In genomic region chr18:69691008-69691760, GRCh38 we compare ENCODE assay signal across 21 cellular contexts.
A peak's percentile ranks its signal among the peaks of the same experiment; 100 is the strongest.
DNase-seq lines count a peak whose midpoint lies in the region; ATAC-seq and TF ChIP-seq lines count a peak whose summit lies in the region.
"Had no signal": no experiment of that assay in that cellular context is flagged by ENCODE, and none has a peak within 500 bp of the region (broad histone marks: within the 10 kb centered on the region; RNA-seq: fewer than 3 reads in every experiment).

No MANE protein-coding gene starts in this region.

- H3K27ac ChIP-seq in right atrium auricular region = no peak overlapping the region
- H3K27ac ChIP-seq: esophagus squamous epithelium, gastroesophageal sphincter, lower lobe of right lung, neural progenitor cell had no signal

- peak; percentile 7 for DNase-seq in GM12865 (ENCODE audit: low read depth)
- no peak for DNase-seq in activated CD4-positive, alpha-beta T cell treated with anti-CD3 and anti-CD28 coated beads, Interleukin-2, amount 50 U/mL, for 1 hour
- DNase-seq in left colon = no peak
- DNase-seq in right atrium auricular region (ENCODE audit: low spot score) = no peak
- DNase-seq: activated CD8-positive, alpha-beta T cell treated with anti-CD3 and anti-CD28 coated beads, Interleukin-2, amount 10 ng/mL, durations not matched to agents 7 days and 5 days; activated naive CD4-positive, alpha-beta T cell; DMS79 treated with DMSO at 0.1 percent for 48 hours; effector memory CD8-positive, alpha-beta T cell; esophagus squamous epithelium; HCEC 1CT; KG1; lower lobe of right lung; NCI-H526 treated with DMSO at 0.1 percent for 48 hours; substantia nigra; T1000 had no signal

- no peak for TF ChIP-seq CTCF in GM12865 (IDR thresholded peaks at IDR 0.05; ENCODE audit: insufficient read depth, low read depth, low read length, missing control alignments)
- no peak for TF ChIP-seq CTCF in right atrium auricular region (IDR thresholded peaks at IDR 0.05)

- H3K27me3 ChIP-seq in right atrium auricular region = no peaks in the 10 kb centered on the region
- H3K27me3 ChIP-seq: esophagus squamous epithelium, gastroesophageal sphincter, neural progenitor cell had no signal

- H3K4me3 ChIP-seq in GM12865 (ENCODE audit: low read depth, low read length) (no peak overlapping the region), right atrium auricular region (no peak overlapping the region)
- H3K4me3 ChIP-seq: esophagus squamous epithelium, gastroesophageal sphincter, lower lobe of right lung, neural progenitor cell had no signal

- H3K9me3 ChIP-seq in right atrium auricular region = no peaks in the 10 kb centered on the region
- H3K9me3 ChIP-seq: esophagus squamous epithelium, gastroesophageal sphincter, lower lobe of right lung had no signal

- ATAC-seq in GM18909 (IDR thresholded peaks at IDR 0.05; ENCODE audit: poor library complexity, unreplicated experiment) (peak; percentile 67), HG02623 (IDR thresholded peaks at IDR 0.05; ENCODE audit: unreplicated experiment) (peak; percentile 67), HG03565 (IDR thresholded peaks at IDR 0.05; ENCODE audit: unreplicated experiment) (peak; percentile 73), left colon (no peak), HG03135 (IDR thresholded peaks at IDR 0.05; ENCODE audit: unreplicated experiment) (no peak)
- ATAC-seq: activated CD8-positive, alpha-beta T cell treated with anti-CD3 and anti-CD28 coated beads, Interleukin-2, amount 10 ng/mL, durations not matched to agents 7 days and 5 days; effector memory CD8-positive, alpha-beta T cell; gastroesophageal sphincter; lower lobe of right lung had no signal

- no peaks in the 10 kb centered on the region for H3K4me1 ChIP-seq in right atrium auricular region
- H3K4me1 ChIP-seq: esophagus squamous epithelium, gastroesophageal sphincter, lower lobe of right lung, neural progenitor cell had no signal

- intact Hi-C loops in left colon (cut with DNase I, micrococcal nuclease) = no loop called here

- no peaks in the 10 kb centered on the region for H3K36me3 ChIP-seq in right atrium auricular region
- H3K36me3 ChIP-seq: esophagus squamous epithelium, gastroesophageal sphincter, lower lobe of right lung, neural progenitor cell had no signal

Comparison
In these comparisons a context has a peak if more than half of its experiments do, and no peak if none do; other contexts are left out.
1. ATAC-seq: peak in GM18909 (single experiment), HG02623 (single experiment) and HG03565 (single experiment); none in left colon (single experiment) and HG03135 (single experiment).